Comparison of ENCODE assay signal across 13 cellular contexts in genomic region chr11:6613496-6613895, GRCh38. TPM values are rescaled to one million over a fixed set of nuclear protein-coding genes. Genes with fewer than 3 reads are reported as not detected.
A peak's percentile ranks its signal among the peaks of the same experiment; 100 is the strongest.
DNase-seq lines count a peak whose midpoint lies in the region; ATAC-seq and TF ChIP-seq lines count a peak whose summit lies in the region.
"Had no signal": no experiment of that assay in that cellular context is flagged by ENCODE, and none has a peak within 500 bp of the region (broad histone marks: within the 10 kb centered on the region; RNA-seq: fewer than 3 reads in every experiment).

No MANE protein-coding gene starts in this region.

- H3K9me2 ChIP-seq in MM.1S (replicated peaks; ENCODE audit: insufficient read depth, low read length): no peaks in the 10 kb centered on the region

- TF ChIP-seq CTCF in MM.1S (IDR thresholded peaks at IDR 0.05; ENCODE audit: low read length) (no peak), esophagus muscularis mucosa (IDR thresholded peaks at IDR 0.05) (no peak), gastrocnemius medialis (IDR thresholded peaks at IDR 0.05 in 4 of 5, conservative IDR thresholded peaks at IDR 0.05 in 1 of 5) (no peak)

- H3K4me2 ChIP-seq in BLaER1 (peak overlapping the region; percentile 98), MM.1S (ENCODE audit: low read depth, low read length) (peak overlapping the region; percentile 96; the same call in 1 of the 2 replicates)

- no peak overlapping the region for H3K27ac ChIP-seq in BLaER1
- no peak overlapping the region for H3K27ac ChIP-seq in MM.1S (ENCODE audit: low read length)
- H3K27ac ChIP-seq in esophagus muscularis mucosa (replicated peaks in 1 of 4): peak overlapping the region; percentile 97 to 98 (median 98)
- peak overlapping the region; percentile 92 to 100 (median 99) for H3K27ac ChIP-seq in gastrocnemius medialis

- peaks cover 11% of the 10 kb centered on the region for H3F3A ChIP-seq in MM.1S (ENCODE audit: insufficient read depth, low read length)

- H4K20me1 ChIP-seq in BLaER1 (peaks cover 15% of the 10 kb centered on the region; the same call in 1 of the 2 replicates), MM.1S (ENCODE audit: insufficient read depth, low read length) (no peaks in the 10 kb centered on the region)

- peaks cover 22% of the 10 kb centered on the region for H3K79me2 ChIP-seq in MM.1S (ENCODE audit: low read length)

- TF ChIP-seq POLR2A in esophagus muscularis mucosa (IDR thresholded peaks at IDR 0.05; ENCODE audit: low read depth) (no peak), gastrocnemius medialis (IDR thresholded peaks at IDR 0.05) (no peak)

- H3K4me3 ChIP-seq in BLaER1: no peak overlapping the region
- H3K4me3 ChIP-seq in MM.1S (ENCODE audit: low read length): no peak overlapping the region
- peak overlapping the region in 2 of 4 donors; percentile 87 to 88 for H3K4me3 ChIP-seq in esophagus muscularis mucosa
- no peak overlapping the region for H3K4me3 ChIP-seq in gastrocnemius medialis

- in situ Hi-C loops in gastrocnemius medialis (cut with MboI; ENCODE audit: low sequenced_read_pairs in 4 of 4): loop anchor here in 1 of 4 donors (10.0 kb wide), 1 partner anchor 379 kb away; the partner anchor contains the start of genes CNGA4 and FHIP1B

- intact Hi-C loops in esophagus muscularis mucosa (cut with DNase I) (loop anchor here (2.0 kb wide), 1 partner anchor 69 kb away; the partner anchor contains the start of gene MRPL17), gastrocnemius medialis (cut with DNase I; ENCODE audit: low total_unique reads) (loop anchor here (5.0 to 10.0 kb wide), 2 partner anchors 81 to 961 kb away; no protein-coding TSS in a partner anchor)

- H3K9ac ChIP-seq in BLaER1 (no peak overlapping the region), MM.1S (ENCODE audit: low read length) (no peak overlapping the region)

- no peak for ATAC-seq in gastrocnemius medialis

- H2AFZ ChIP-seq in MM.1S (ENCODE audit: low read length): no peak overlapping the region

- WGBS in esophagus muscularis mucosa: 93% methylated on average over 3 of the region's 3 CpGs

- peaks cover 60% of the 10 kb centered on the region for H3K36me3 ChIP-seq in BLaER1
- H3K36me3 ChIP-seq in MM.1S (replicated peaks; ENCODE audit: insufficient read depth, low read length): no peaks in the 10 kb centered on the region
- peaks cover 23 to 67% (median 55%) of the 10 kb centered on the region in 4 donors for H3K36me3 ChIP-seq in esophagus muscularis mucosa
- H3K36me3 ChIP-seq in gastrocnemius medialis: peaks cover 0 to 47% of the 10 kb centered on the region in 2 donors

- peaks cover 34% of the 10 kb centered on the region for H3K4me1 ChIP-seq in BLaER1
- peaks cover 15% of the 10 kb centered on the region; the same call in 1 of the 2 replicates for H3K4me1 ChIP-seq in MM.1S (ENCODE audit: low read length)
- peaks cover 35 to 69% (median 61%) of the 10 kb centered on the region in 4 donors for H3K4me1 ChIP-seq in esophagus muscularis mucosa
- peaks cover 15 to 20% of the 10 kb centered on the region in 2 donors for H3K4me1 ChIP-seq in gastrocnemius medialis

- H3K9me3 ChIP-seq in BLaER1 (no peaks in the 10 kb centered on the region), MM.1S (replicated peaks; ENCODE audit: insufficient read depth, low read length) (no peaks in the 10 kb centered on the region), esophagus muscularis mucosa (no peaks in the 10 kb centered on the region), gastrocnemius medialis (no peaks in the 10 kb centered on the region)

- no peak for TF ChIP-seq EP300 in esophagus muscularis mucosa (IDR thresholded peaks at IDR 0.05)

- H3K27me3 ChIP-seq in BLaER1 (no peaks in the 10 kb centered on the region; the same call in 1 of the 2 replicates), MM.1S (replicated peaks; ENCODE audit: insufficient read depth, low read length) (no peaks in the 10 kb centered on the region), esophagus muscularis mucosa (no peaks in the 10 kb centered on the region), gastrocnemius medialis (no peaks in the 10 kb centered on the region)

- DNase-seq in MM.1S (no peak), esophagus muscularis mucosa (ENCODE audit: extremely low spot score) (no peak), gastrocnemius medialis (no peak), GM19238 (ENCODE audit: insufficient read length, low spot score) (no peak), NCI-H1105 treated with DMSO at 0.1 percent for 48 hours (lab: John Stamatoyannopoulos, UW) (no peak), SKM-1 (lab: John Stamatoyannopoulos, UW; ENCODE audit: unreplicated experiment) (no peak), occipital lobe (lab: John Stamatoyannopoulos, UW) (no peak)
- DNase-seq: activated naive CD4-positive, alpha-beta T cell treated with anti-CD3 and anti-CD28 coated beads, Interleukin-2, amount 50 U/mL, for 16 hours; EL; GOT3; immature natural killer cell; naive B cell had no signal

RNA-seq across cellular contexts. Expression of gene TAF10, which starts 1.5 kb away (rescaled TPM):
- total RNA-seq in esophagus muscularis mucosa (10 to 100 TPM; 24.2 to 51.1 (median 43.4) TPM), gastrocnemius medialis (10 to 100 TPM; 49.8 to 77.8 (median 65.7) TPM), occipital lobe (15.3 TPM)

RNA-seq across cellular contexts. Expression of gene TPP1, which starts 5.7 kb away (rescaled TPM):
- 10 to 100 TPM; 44.4 to 71.5 (median 54.9) TPM for total RNA-seq in esophagus muscularis mucosa
- total RNA-seq in gastrocnemius medialis: 10 to 100 TPM; 13.9 to 43.4 (median 19.6) TPM
- 7.3 TPM for total RNA-seq in occipital lobe

RNA-seq across cellular contexts. Expression of gene ILK, which starts 9.9 kb away (rescaled TPM):
- total RNA-seq in esophagus muscularis mucosa: 100 to 1,000 TPM; 481 to 652 (median 606) TPM
- 100 to 1,000 TPM in 1 of 4 donors, 10 to 100 TPM in 3; 48.3 to 113 (median 70.5) TPM for total RNA-seq in gastrocnemius medialis
- total RNA-seq in occipital lobe: 44.9 TPM

RNA-seq across cellular contexts. Expression of gene RRP8, which starts 10.1 kb away (rescaled TPM):
- 10 to 100 TPM; 12.4 to 34.0 (median 27.0) TPM for total RNA-seq in esophagus muscularis mucosa
- 10 to 100 TPM; 10.9 to 25.7 (median 14.9) TPM for total RNA-seq in gastrocnemius medialis
- 17.5 TPM for total RNA-seq in occipital lobe

RNA-seq across cellular contexts. Expression of gene DCHS1, which starts 42.1 kb away (rescaled TPM):
- total RNA-seq in esophagus muscularis mucosa (10 to 100 TPM; 27.0 to 60.9 (median 34.0) TPM), gastrocnemius medialis (1 to 10 TPM; 1.5 to 3.8 (median 2.8) TPM), occipital lobe (49.9 TPM)

Comparison
In these comparisons a context has a peak if more than half of its experiments do, and no peak if none do; other contexts are left out.
1. H3K27ac ChIP-seq: peak in esophagus muscularis mucosa (4 of 4) and gastrocnemius medialis (4 of 4); none in BLaER1 (single experiment) and MM.1S (single experiment).
2. RNA of gene ILK, which starts 9.9 kb away (total RNA-seq): 481 to 652 TPM in esophagus muscularis mucosa; 48.3 to 113 TPM in gastrocnemius medialis and 44.9 TPM in occipital lobe (single experiment); every median in the first group is over 4 times any median in the second.